1 cellular context compared by ENCODE assay signal in the genomic region with DNA sequence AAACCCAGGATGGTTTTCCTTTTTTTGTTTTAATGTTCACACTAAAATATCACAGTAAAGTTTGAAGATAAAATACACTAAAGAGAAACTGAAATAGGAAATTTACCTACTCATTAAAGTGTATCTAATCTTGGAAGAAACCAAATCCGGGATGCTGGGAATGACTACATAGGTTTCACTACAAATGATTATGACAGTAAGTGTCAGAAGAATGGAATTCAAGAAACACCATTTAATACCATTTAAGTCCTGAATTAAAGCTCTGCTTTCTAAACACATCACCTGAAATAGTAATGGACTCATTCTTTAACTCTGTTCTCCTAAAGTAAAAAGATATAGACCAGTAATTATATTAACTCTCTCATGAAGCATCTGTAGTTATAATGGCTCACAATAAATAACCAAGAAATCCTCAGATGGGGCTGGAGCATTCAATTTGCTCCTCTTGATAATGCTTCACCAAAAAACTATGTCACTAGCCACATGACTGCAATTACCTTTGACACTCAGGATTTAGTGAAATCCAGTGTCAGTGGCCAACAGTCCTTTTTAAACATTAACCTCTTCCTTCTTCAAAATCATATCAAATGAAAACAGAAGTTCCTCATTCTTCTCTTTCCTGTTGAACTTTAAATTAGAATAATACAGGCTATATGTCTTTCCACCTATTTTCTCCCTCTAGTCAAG.
TF ChIP-seq lines count a peak whose summit lies in the region.

No MANE protein-coding gene starts in this region.

TF ChIP-seq in IMR-90, 13 proteins besides CTCF, POLR2A, EP300 and RAD21 (continued from another document):
- TF ChIP-seq ELK1 (IDR thresholded peaks at IDR 0.05; ENCODE audit: borderline replicate concordance, low read depth, low read length) (no peak), MAZ (IDR thresholded peaks at IDR 0.05; ENCODE audit: borderline replicate concordance, low read depth, low read length) (no peak), NFE2L2 (IDR thresholded peaks at IDR 0.05; ENCODE audit: low read depth, low read length) (no peak), RFX5 (IDR thresholded peaks at IDR 0.05; ENCODE audit: low read depth, low read length) (no peak), FOS (IDR thresholded peaks at IDR 0.05; ENCODE audit: low read depth, low read length) (no peak), RCOR1 (IDR thresholded peaks at IDR 0.05; ENCODE audit: insufficient replicate concordance, low read length) (no peak), CEBPB (IDR thresholded peaks at IDR 0.05; ENCODE audit: low read depth, low read length) (no peak), BHLHE40 (IDR thresholded peaks at IDR 0.05; ENCODE audit: low read depth, low read length) (no peak)
